ENCODE assay signal across 8 cellular contexts in genomic region chr6:63272397-63272796, GRCh38. TPM values are rescaled to one million over a fixed set of nuclear protein-coding genes. Genes with fewer than 3 reads are reported as not detected.
A peak's percentile ranks its signal among the peaks of the same experiment; 100 is the strongest.
DNase-seq lines count a peak whose midpoint lies in the region; ATAC-seq and TF ChIP-seq lines count a peak whose summit lies in the region.

No MANE protein-coding gene starts in this region.

- no peaks in the 10 kb centered on the region for H3K4me1 ChIP-seq in naive thymus-derived CD4-positive, alpha-beta T cell (ENCODE audit: control insufficient read depth in 2 of 2, insufficient read depth in 2 of 2, low read length in 2 of 2)

- DNase-seq in GM12865 (ENCODE audit: low read depth) (peak; percentile 50), NCI-H1417 treated with DMSO at 0.1 percent for 48 hours (lab: John Stamatoyannopoulos, UW) (peak; percentile 9), MCF 10A (ENCODE audit: unreplicated experiment) (peak; percentile 62), midbrain (lab: John Stamatoyannopoulos, UW) (peak; percentile 19), immature natural killer cell (no peak)
- no peak for DNase-seq in naive thymus-derived CD4-positive, alpha-beta T cell

- H3K9me3 ChIP-seq in naive thymus-derived CD4-positive, alpha-beta T cell (ENCODE audit: control insufficient read depth in 2 of 3, low read length in 3 of 3): no peaks in the 10 kb centered on the region

- ATAC-seq in GM21423 (IDR thresholded peaks at IDR 0.05; ENCODE audit: unreplicated experiment): no peak
- no peak for ATAC-seq in naive thymus-derived CD4-positive, alpha-beta T cell
- ATAC-seq in HG03045 (IDR thresholded peaks at IDR 0.05; ENCODE audit: unreplicated experiment): no peak

- TF ChIP-seq CTCF in GM12865 (IDR thresholded peaks at IDR 0.05; ENCODE audit: insufficient read depth, low read depth, low read length, missing control alignments) (peak; percentile 24), MCF 10A (IDR thresholded peaks at IDR 0.05; ENCODE audit: unreplicated experiment) (peak; percentile 56)

- no peak overlapping the region for H3K4me3 ChIP-seq in GM12865 (ENCODE audit: low read depth, low read length)
- no peak overlapping the region for H3K4me3 ChIP-seq in naive thymus-derived CD4-positive, alpha-beta T cell (ENCODE audit: low read length)

- CTCF ChIA-PET in MCF 10A (lab: Yijun Ruan, JAX): interaction anchor here (0.7 to 1.8 kb wide), 14 partner anchors 9 to 1549 kb away, joined by 3 to 8 read pairs (median 3); no protein-coding TSS in a partner anchor
- CTCF ChIA-PET in naive thymus-derived CD4-positive, alpha-beta T cell (lab: Charles Lee): interaction anchor here (0.6 kb wide), 1 partner anchor 46 kb away, joined by 3 read pairs; no protein-coding TSS in a partner anchor

- H3K27me3 ChIP-seq in naive thymus-derived CD4-positive, alpha-beta T cell (ENCODE audit: control insufficient read depth in 2 of 2, insufficient read depth in 2 of 2, low read length in 2 of 2): no peaks in the 10 kb centered on the region

- no peak overlapping the region for H3K27ac ChIP-seq in naive thymus-derived CD4-positive, alpha-beta T cell (ENCODE audit: low read depth, low read length)

- BruUV-seq in MCF 10A (replicated peaks; lab: Mats Ljungman, UMichigan): no TSS peak

- H3K9me3 Mint-ChIP-seq in MCF 10A (ENCODE audit: unreplicated experiment) (no peaks in the 10 kb centered on the region), immature natural killer cell (peaks cover 0 to 12% (median 3%) of the 10 kb centered on the region in 6 donors)
- H3K9me3 Mint-ChIP-seq in naive thymus-derived CD4-positive, alpha-beta T cell: peaks cover 0 to 4% (median 0%) of the 10 kb centered on the region in 11 donors

- H3K4me1 Mint-ChIP-seq in MCF 10A (ENCODE audit: insufficient read depth, unreplicated experiment): no peaks in the 10 kb centered on the region
- H3K4me1 Mint-ChIP-seq in immature natural killer cell: no peaks in the 10 kb centered on the region
- H3K4me1 Mint-ChIP-seq in naive thymus-derived CD4-positive, alpha-beta T cell: no peaks in the 10 kb centered on the region

- no peaks in the 10 kb centered on the region for H3K27me3 Mint-ChIP-seq in MCF 10A (ENCODE audit: insufficient read depth, unreplicated experiment)
- H3K27me3 Mint-ChIP-seq in immature natural killer cell (ENCODE audit: low read depth in 3 of 3): no peaks in the 10 kb centered on the region
- peaks cover 0 to 8% (median 0%) of the 10 kb centered on the region in 5 donors for H3K27me3 Mint-ChIP-seq in naive thymus-derived CD4-positive, alpha-beta T cell

- H3K36me3 ChIP-seq in naive thymus-derived CD4-positive, alpha-beta T cell (ENCODE audit: control insufficient read depth in 2 of 3, insufficient read depth in 3 of 3, low read length in 3 of 3): no peaks in the 10 kb centered on the region

- no peaks in the 10 kb centered on the region for H3K36me3 Mint-ChIP-seq in MCF 10A (ENCODE audit: insufficient read depth, unreplicated experiment)
- H3K36me3 Mint-ChIP-seq in immature natural killer cell: no peaks in the 10 kb centered on the region
- no peaks in the 10 kb centered on the region for H3K36me3 Mint-ChIP-seq in naive thymus-derived CD4-positive, alpha-beta T cell

- POLR2A ChIA-PET in MCF 10A (lab: Yijun Ruan, JAX): interaction anchor here (0.6 to 0.7 kb wide), 7 partner anchors 16 to 1653 kb away, joined by 3 to 5 read pairs (median 3); no protein-coding TSS in a partner anchor
- POLR2A ChIA-PET in naive thymus-derived CD4-positive, alpha-beta T cell (lab: Charles Lee): no interaction called here

- no peak overlapping the region for H3K27ac Mint-ChIP-seq in MCF 10A (ENCODE audit: low read depth, unreplicated experiment)
- no peak overlapping the region for H3K27ac Mint-ChIP-seq in immature natural killer cell
- no peak overlapping the region for H3K27ac Mint-ChIP-seq in naive thymus-derived CD4-positive, alpha-beta T cell

- intact Hi-C loops in MCF 10A (cut with micrococcal nuclease): loop anchor here (1.0 to 10.0 kb wide), 4 partner anchors 206 to 1385 kb away; no protein-coding TSS in a partner anchor
- intact Hi-C loops in naive thymus-derived CD4-positive, alpha-beta T cell (cut with micrococcal nuclease): no loop called here

- H3K4me3 Mint-ChIP-seq in MCF 10A (ENCODE audit: unreplicated experiment) (no peak overlapping the region), immature natural killer cell (no peak overlapping the region)
- H3K4me3 Mint-ChIP-seq in naive thymus-derived CD4-positive, alpha-beta T cell: no peak overlapping the region

RNA-seq across cellular contexts. Expression of gene LGSN, which starts 47.4 kb away (rescaled TPM):
- not detected in 2 replicates for total RNA-seq in MCF 10A (2022)
- polyA plus RNA-seq in immature natural killer cell: not detected
- under 1 TPM in 1 of 5 experiments, not detected in 4; 0.11 TPM for total RNA-seq in naive thymus-derived CD4-positive, alpha-beta T cell
- under 1 TPM in 1 of 2 donors, not detected in 1; 0.21 TPM for polyA plus RNA-seq in naive thymus-derived CD4-positive, alpha-beta T cell

Comparison
In these comparisons a context has a peak if more than half of its experiments do, and no peak if none do; other contexts are left out.
1. DNase-seq: peak in GM12865 (single experiment), NCI-H1417 treated with DMSO at 0.1 percent for 48 hours (single experiment), MCF 10A (single experiment) and midbrain (single experiment); none in immature natural killer cell (0 of 3) and naive thymus-derived CD4-positive, alpha-beta T cell (0 of 9).